Comparison of ENCODE assay signal across 20 cellular contexts in the genomic region with DNA sequence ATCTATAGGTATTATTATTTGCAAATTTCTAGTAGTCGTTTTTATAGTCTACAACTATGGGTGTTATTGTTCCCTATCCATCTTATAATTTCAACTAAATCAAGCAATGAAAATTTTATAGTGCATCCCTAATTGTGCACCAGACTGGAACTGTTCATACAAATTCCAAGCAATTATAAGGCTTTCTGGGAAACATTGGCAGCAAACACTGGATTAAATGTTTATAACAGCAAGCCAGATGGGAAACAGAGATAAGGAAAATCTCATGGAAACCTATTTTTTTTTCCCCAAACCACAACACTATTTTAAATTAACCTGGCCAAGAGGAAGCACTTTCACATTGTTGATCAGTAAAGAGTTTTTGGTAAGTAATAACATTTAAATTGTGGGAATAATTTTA.
A peak's percentile ranks its signal among the peaks of the same experiment; 100 is the strongest.
DNase-seq lines count a peak whose midpoint lies in the region; FAIRE-seq and TF ChIP-seq lines count a peak whose summit lies in the region.
"Had no signal": no experiment of that assay in that cellular context is flagged by ENCODE, and none has a peak within 500 bp of the region (broad histone marks: within the 10 kb centered on the region; RNA-seq: fewer than 3 reads in every experiment).

No MANE protein-coding gene starts in this region.

- no peak for TF ChIP-seq CTCF in astrocyte (IDR thresholded peaks at IDR 0.05; ENCODE audit: insufficient read depth, low read depth, low read length)
- no peak for TF ChIP-seq CTCF in nephron (IDR thresholded peaks at IDR 0.05; ENCODE audit: unreplicated experiment in 3 of 3)
- no peak for TF ChIP-seq CTCF in BE2C (IDR thresholded peaks at IDR 0.05; ENCODE audit: low read depth, low read length)

- no peak overlapping the region for H3K4me3 ChIP-seq in astrocyte (ENCODE audit: insufficient read depth, low read depth, low read length)
- no peak overlapping the region for H3K4me3 ChIP-seq in BE2C (ENCODE audit: low read depth, low read length)
- H3K4me3 ChIP-seq: BLaER1, GM23338 had no signal

- no peak for FAIRE-seq in astrocyte (lab: Jason Lieb, UNC)
- FAIRE-seq: D721Med had no signal

- H3K4me1 Mint-ChIP-seq in astrocyte (ENCODE audit: low read depth, unreplicated experiment) (peaks cover 7% of the 10 kb centered on the region), nephron (peaks cover 42% of the 10 kb centered on the region)
- H3K4me1 Mint-ChIP-seq: GM23338 had no signal

- DNase-seq in DMS79 treated with DMSO at 0.1 percent for 48 hours (lab: John Stamatoyannopoulos, UW) = peak; percentile 33
- DNase-seq in DMS79 (lab: John Stamatoyannopoulos, UW) = no peak
- DNase-seq in NCI-H1105 treated with DMSO at 0.1 percent for 48 hours (lab: John Stamatoyannopoulos, UW) = peak; percentile 81
- DNase-seq in astrocyte (ENCODE audit: low read depth) = peak; percentile 77
- no peak for DNase-seq in HCEC 1CT
- DNase-seq in BE2C = no peak
- DNase-seq in effector CD4-positive, alpha-beta T cell = no peak
- DNase-seq: 8988T; CD8-positive, alpha-beta T cell; KBM-7; NCI-H1930; NCI-H524; OCI-M1; RPMI8226; SIG-M5 had no signal

- H3K4me2 ChIP-seq in astrocyte (ENCODE audit: low read length) = no peak overlapping the region
- H3K4me2 ChIP-seq: BLaER1, GM23338 had no signal

- no peaks in the 10 kb centered on the region for H3K36me3 ChIP-seq in astrocyte (ENCODE audit: insufficient read depth, low read length)
- H3K36me3 ChIP-seq in BE2C = no peaks in the 10 kb centered on the region
- H3K36me3 ChIP-seq: BLaER1 had no signal

- H3K79me2 ChIP-seq in astrocyte (ENCODE audit: insufficient read depth, low read length) = no peaks in the 10 kb centered on the region

- no peaks in the 10 kb centered on the region for H3K27me3 ChIP-seq in astrocyte (ENCODE audit: insufficient read depth, low read length)
- H3K27me3 ChIP-seq in BE2C = no peaks in the 10 kb centered on the region
- H3K27me3 ChIP-seq: BLaER1 had no signal

- H3K27ac ChIP-seq in astrocyte (ENCODE audit: low read depth, low read length) = no peak overlapping the region
- H3K27ac ChIP-seq: BLaER1 had no signal

- H4K20me1 ChIP-seq in astrocyte (ENCODE audit: insufficient read depth, low read length) = no peaks in the 10 kb centered on the region
- H4K20me1 ChIP-seq: BLaER1 had no signal

- H3K9me3 Mint-ChIP-seq in astrocyte (ENCODE audit: unreplicated experiment) (peaks cover 2% of the 10 kb centered on the region), nephron (no peaks in the 10 kb centered on the region)
- H3K9me3 Mint-ChIP-seq: GM23338; T-helper 2 cell treated with Interferon-gamma antibody and Interleukin-4, amounts not matched to agents 5 μg/mL and 100 μg/mL, for 36 hours had no signal

- H3K9ac ChIP-seq in astrocyte (ENCODE audit: low read length) = no peak overlapping the region
- H3K9ac ChIP-seq: BLaER1 had no signal

- H3K4me1 ChIP-seq in astrocyte (ENCODE audit: insufficient read depth, low read length) = no peaks in the 10 kb centered on the region
- H3K4me1 ChIP-seq in BE2C = peaks cover 11% of the 10 kb centered on the region

- H3K9me3 ChIP-seq in astrocyte (ENCODE audit: insufficient read depth, low read depth, low read length) (no peaks in the 10 kb centered on the region), BE2C (no peaks in the 10 kb centered on the region)
- H3K9me3 ChIP-seq: BLaER1 had no signal

- H3K4me3 Mint-ChIP-seq in astrocyte (ENCODE audit: unreplicated experiment) (no peak overlapping the region), nephron (no peak overlapping the region)
- H3K4me3 Mint-ChIP-seq: CD8-positive, alpha-beta T cell; GM23338; T-helper 2 cell treated with Interferon-gamma antibody and Interleukin-4, amounts not matched to agents 5 μg/mL and 100 μg/mL, for 36 hours had no signal

- no peak overlapping the region for H2AFZ ChIP-seq in astrocyte (ENCODE audit: low read depth, low read length)

- H3K36me3 Mint-ChIP-seq in astrocyte (ENCODE audit: low read depth, unreplicated experiment) (no peaks in the 10 kb centered on the region), nephron (ENCODE audit: low read depth) (no peaks in the 10 kb centered on the region)
- H3K36me3 Mint-ChIP-seq: CD8-positive, alpha-beta T cell had no signal

- H3K27me3 Mint-ChIP-seq in astrocyte (ENCODE audit: low read depth, unreplicated experiment) (no peaks in the 10 kb centered on the region), nephron (ENCODE audit: low read depth) (no peaks in the 10 kb centered on the region)

- H3K27ac Mint-ChIP-seq in astrocyte (ENCODE audit: unreplicated experiment) (no peak overlapping the region), nephron (peak overlapping the region in 2 of 3 experiments; percentile 28 to 47)
- H3K27ac Mint-ChIP-seq: CD8-positive, alpha-beta T cell; GM23338; T-helper 2 cell treated with Interferon-gamma antibody and Interleukin-4, amounts not matched to agents 5 μg/mL and 100 μg/mL, for 36 hours had no signal

Comparison
In these comparisons a context has a peak if more than half of its experiments do, and no peak if none do; other contexts are left out.
1. DNase-seq: peak in DMS79 treated with DMSO at 0.1 percent for 48 hours (single experiment), NCI-H1105 treated with DMSO at 0.1 percent for 48 hours (single experiment) and astrocyte (single experiment); none in DMS79 (single experiment), HCEC 1CT (single experiment), BE2C (single experiment) and effector CD4-positive, alpha-beta T cell (single experiment).